In the genomic region with DNA sequence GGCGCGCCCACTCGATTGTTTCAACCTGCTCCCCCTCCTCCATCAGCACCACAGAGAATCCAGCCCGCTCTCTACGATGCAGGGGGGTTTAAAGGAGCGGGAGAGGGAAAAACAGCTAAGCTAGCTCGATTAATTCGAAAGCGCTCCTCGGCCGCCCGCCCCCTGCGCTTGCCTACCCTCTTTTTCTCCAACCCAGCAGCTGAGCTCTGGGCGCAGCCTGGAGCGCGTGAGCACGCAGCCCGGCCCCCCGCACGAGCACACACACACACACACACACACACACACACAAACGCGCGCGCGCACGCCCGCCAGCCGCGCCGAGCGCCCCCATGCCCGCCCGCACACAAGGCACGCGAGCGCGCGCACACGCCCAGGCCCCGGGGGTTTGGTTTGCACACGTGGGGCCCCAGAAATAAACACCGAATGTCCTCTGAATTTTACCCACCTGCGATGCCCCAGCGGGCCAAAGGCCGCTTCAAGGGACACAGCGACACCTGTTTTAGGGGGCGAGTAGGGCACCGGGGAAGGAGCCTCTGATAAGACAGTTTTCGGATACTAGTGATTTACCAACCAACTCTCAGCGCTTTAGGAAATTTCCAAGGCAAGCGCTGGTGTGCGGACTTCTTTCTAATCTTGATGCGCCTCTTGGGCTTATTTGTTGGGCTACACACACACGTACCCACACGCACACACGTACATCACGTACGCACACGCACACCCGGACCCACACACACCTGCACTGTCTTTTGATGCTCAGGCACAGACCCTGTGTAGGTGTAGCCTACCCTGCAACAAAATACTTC, we compare ENCODE assay signal across 8 cellular contexts. TPM values are rescaled to one million over a fixed set of nuclear protein-coding genes. Genes with fewer than 3 reads are reported as not detected.
DNase-seq lines count a peak whose midpoint lies in the region; ATAC-seq and TF ChIP-seq lines count a peak whose summit lies in the region.

No MANE protein-coding gene starts in this region.

- H3K4me3 Mint-ChIP-seq in CD8-positive, alpha-beta T cell: peak overlapping the region; percentile 72
- H3K4me3 Mint-ChIP-seq in brain: peak overlapping the region; percentile 88 to 97 (median 91)

- H3K4me1 ChIP-seq in CD8-positive, alpha-beta T cell (ENCODE audit: insufficient read depth, low read length): peaks cover 52% of the 10 kb centered on the region
- peaks cover 28 to 56% (median 48%) of the 10 kb centered on the region in 4 donors for H3K4me1 ChIP-seq in upper lobe of left lung

- WGBS in lower leg skin, 2 donors: 1 to 3% methylated on average over 40 to 60 of the region's 60 CpGs
- 5 to 8% methylated on average over 18 to 60 of the region's 60 CpGs for WGBS in upper lobe of left lung, 2 donors

- H3K27me3 Mint-ChIP-seq in CD8-positive, alpha-beta T cell (ENCODE audit: low read depth): peaks cover 69% of the 10 kb centered on the region
- H3K27me3 Mint-ChIP-seq in brain: peaks cover 99% of the 10 kb centered on the region

- TF ChIP-seq POLR2A in lower leg skin (IDR thresholded peaks at IDR 0.05): no peak
- no peak for TF ChIP-seq POLR2A in upper lobe of left lung (IDR thresholded peaks at IDR 0.05)

- H3K9me3 ChIP-seq in CD8-positive, alpha-beta T cell (ENCODE audit: low read length): no peaks in the 10 kb centered on the region
- H3K9me3 ChIP-seq in upper lobe of left lung: peaks cover 0 to 9% (median 4%) of the 10 kb centered on the region in 4 donors

- ATAC-seq in CD8-positive, alpha-beta T cell: peak; percentile 41
- ATAC-seq in GM21360 (IDR thresholded peaks at IDR 0.05; ENCODE audit: unreplicated experiment) (peak; percentile 32), upper lobe of left lung (ENCODE audit: low FRiP score in 2 of 2) (no peak), GM18909 (IDR thresholded peaks at IDR 0.05; ENCODE audit: poor library complexity, unreplicated experiment) (no peak), GM18502 (IDR thresholded peaks at IDR 0.05; ENCODE audit: poor library complexity, unreplicated experiment) (no peak)

- no peaks in the 10 kb centered on the region for H3K36me3 ChIP-seq in CD8-positive, alpha-beta T cell (ENCODE audit: insufficient read depth, low read length)
- H3K36me3 ChIP-seq in upper lobe of left lung: no peaks in the 10 kb centered on the region

- no peak for TF ChIP-seq EP300 in upper lobe of left lung (IDR thresholded peaks at IDR 0.05)

- CTCF ChIA-PET in CD8-positive, alpha-beta T cell (lab: Charles Lee): interaction anchor here (1.2 to 1.4 kb wide), 2 partner anchors 13 to 27 kb away, joined by 3 to 4 read pairs; no protein-coding TSS in a partner anchor

- H3K27me3 ChIP-seq in CD8-positive, alpha-beta T cell (ENCODE audit: insufficient read depth, low read length): peaks cover 58% of the 10 kb centered on the region
- H3K27me3 ChIP-seq in upper lobe of left lung: peaks cover 0 to 63% (median 46%) of the 10 kb centered on the region in 4 donors

- intact Hi-C loops in CD8-positive, alpha-beta T cell (cut with DNase I, micrococcal nuclease): loop anchor here (1.0 to 10.0 kb wide), 5 partner anchors 8 to 1233 kb away; a partner anchor contains a TSS
- intact Hi-C loops in lower leg skin (cut with DNase I; ENCODE audit: low total_unique reads): no loop called here

- no peak overlapping the region for H3K27ac ChIP-seq in CD8-positive, alpha-beta T cell (ENCODE audit: low read depth, low read length)
- H3K27ac ChIP-seq in upper lobe of left lung: peak overlapping the region; percentile 50 to 77 (median 56)

- peak; percentile 31 for TF ChIP-seq CTCF in CD8-positive, alpha-beta T cell (IDR thresholded peaks at IDR 0.05)
- TF ChIP-seq CTCF in brain (conservative IDR thresholded peaks at IDR 0.05) (peak; percentile 16 to 32), lower leg skin (IDR thresholded peaks at IDR 0.05) (no peak), upper lobe of left lung (IDR thresholded peaks at IDR 0.05) (peak in 2 of 6 experiments; percentile 7)

- DNase-seq in CD8-positive, alpha-beta T cell: peak in 2 of 7 experiments; percentile 38 to 47
- DNase-seq in NCI-H774 (lab: John Stamatoyannopoulos, UW) (peak; percentile 49), lower leg skin (ENCODE audit: low spot score in 2 of 2) (no peak), upper lobe of left lung (peak in 1 of 2 donors; percentile 87)

- H3K4me1 Mint-ChIP-seq in CD8-positive, alpha-beta T cell (ENCODE audit: low read depth): peaks cover 47% of the 10 kb centered on the region
- peaks cover 56% of the 10 kb centered on the region for H3K4me1 Mint-ChIP-seq in brain

- POLR2A ChIA-PET in CD8-positive, alpha-beta T cell (lab: Charles Lee): interaction anchor here (1.2 to 1.3 kb wide), 3 partner anchors 13 to 552 kb away, joined by 3 to 4 read pairs (median 3); no protein-coding TSS in a partner anchor

- H3K36me3 Mint-ChIP-seq in CD8-positive, alpha-beta T cell: no peaks in the 10 kb centered on the region
- no peaks in the 10 kb centered on the region for H3K36me3 Mint-ChIP-seq in brain

- peak overlapping the region; percentile 47 for H3K4me3 ChIP-seq in CD8-positive, alpha-beta T cell (ENCODE audit: low read depth, low read length)
- peak overlapping the region; percentile 21 for H3K4me3 ChIP-seq in lower leg skin (ENCODE audit: low read depth, poor library complexity, severe bottlenecking)
- H3K4me3 ChIP-seq in upper lobe of left lung: peak overlapping the region; percentile 16 to 54 (median 46)

- no peak overlapping the region for H3K27ac Mint-ChIP-seq in CD8-positive, alpha-beta T cell
- peak overlapping the region; percentile 78 to 100 (median 96) for H3K27ac Mint-ChIP-seq in brain

- H3K9me3 Mint-ChIP-seq in CD8-positive, alpha-beta T cell: no peaks in the 10 kb centered on the region
- peaks cover 0 to 3% (median 0%) of the 10 kb centered on the region in 5 experiments for H3K9me3 Mint-ChIP-seq in brain

RNA-seq across cellular contexts. Expression of a gene that starts 0.8 kb away (rescaled TPM):
- total RNA-seq in CD8-positive, alpha-beta T cell: under 1 TPM in 1 of 2 experiments, not detected in 1; 0.57 TPM
- polyA plus RNA-seq in brain (ENCODE audit: insufficient read depth, low read depth, low replicate concordance): 44.2 TPM
- total RNA-seq in lower leg skin (10 to 100 TPM in 2 of 4 donors, 1 to 10 TPM in 2; 3.9 to 19.5 (median 12.0) TPM), upper lobe of left lung (10 to 100 TPM in 1 of 6 donors, 1 to 10 TPM in 5; 3.8 to 25.6 (median 5.7) TPM)

Comparison
In these comparisons a context has a peak if more than half of its experiments do, and no peak if none do; other contexts are left out.
1. ATAC-seq: peak in CD8-positive, alpha-beta T cell (single experiment) and GM21360 (single experiment); none in upper lobe of left lung (0 of 2), GM18909 (single experiment) and GM18502 (single experiment).
2. CTCF ChIP-seq: peak in CD8-positive, alpha-beta T cell (single experiment) and brain (2 of 2); none in lower leg skin (0 of 3).
3. Peak in every context shown above with its lines, with median percentiles within 50 percentile points of each other: H3K4me3 ChIP-seq.